Comparison of ENCODE assay signal across 8 cellular contexts in genomic region chr22:39076586-39077512, GRCh38. TPM values are rescaled to one million over a fixed set of nuclear protein-coding genes. Genes with fewer than 3 reads are reported as not detected.
DNase-seq lines count a peak whose midpoint lies in the region; ATAC-seq, FAIRE-seq and TF ChIP-seq lines count a peak whose summit lies in the region.
"Not testable (repeated sequence)": the region's sequence is repeated elsewhere in the genome, so short reads cannot be mapped to it uniquely, and the experiment has no call there.

Gene APOBEC3G (plus strand): TSS chr22:39077275. CDS start chr22:39077362, 87 bp downstream.

- H4K20me1 ChIP-seq in Karpas-422 (ENCODE audit: insufficient read depth, low read depth, low read length) = not testable (repeated sequence)

- WGBS in pancreas, 2 donors = 29 to 42% methylated on average over 13 to 23 of the region's 29 CpGs

- H3K4me3 ChIP-seq in Karpas-422 (ENCODE audit: low read length) (peak within 1 kb of the TSS; percentile 40; the same call in 1 of the 2 replicates), WI38 (ENCODE audit: low read depth, low read length) (peak within 1 kb of the TSS; percentile 59), brain microvascular endothelial cell (ENCODE audit: low read depth, low read length) (peak within 1 kb of the TSS; percentile 42), right atrium auricular region (peak within 1 kb of the TSS; percentile 31 to 49), pancreas (peak within 1 kb of the TSS in 2 of 4 donors; percentile 17 to 37)

- peak; percentile 78 for ATAC-seq in GM18502 (IDR thresholded peaks at IDR 0.05; ENCODE audit: poor library complexity, unreplicated experiment)
- peak; percentile 78 to 92 (median 89) for ATAC-seq in pancreas

- peak within 1 kb of the TSS; percentile 51 for H3K9ac ChIP-seq in Karpas-422 (ENCODE audit: low read length)

- DNase-seq in HCEC 1CT (peak; percentile 51), brain microvascular endothelial cell (peak; percentile 40), right atrium auricular region (ENCODE audit: low spot score) (peak; percentile 61), pancreas (peak in 3 of 6 donors; percentile 12 to 32 (median 27))
- DNase-seq in Karpas-422; ureter (ENCODE audit: low spot score): not testable (repeated sequence)

- H3K36me3 ChIP-seq in Karpas-422 (ENCODE audit: insufficient read depth, low read length); brain microvascular endothelial cell (replicated peaks); right atrium auricular region; pancreas: not testable (repeated sequence)

- H3K4me1 ChIP-seq in Karpas-422 (ENCODE audit: low read length) = peaks cover 16% of the 10 kb centered on the region
- H3K4me1 ChIP-seq in right atrium auricular region, pancreas: not testable (repeated sequence)

- H3K27me3 ChIP-seq in Karpas-422 (ENCODE audit: low read length); brain microvascular endothelial cell (replicated peaks); right atrium auricular region; pancreas: not testable (repeated sequence)

- H3K9me2 ChIP-seq in Karpas-422 (replicated peaks; ENCODE audit: insufficient read depth, low read length) = not testable (repeated sequence)

- not testable (repeated sequence) for H3K79me2 ChIP-seq in Karpas-422 (ENCODE audit: low read length)

- peak; percentile 97 for FAIRE-seq in pancreas (lab: Jason Lieb, UNC)

- not testable (repeated sequence) for H3K27ac ChIP-seq in Karpas-422 (ENCODE audit: low read length); brain microvascular endothelial cell
- H3K27ac ChIP-seq in right atrium auricular region (peak within 1 kb of the TSS; percentile 52 to 54), pancreas (peak within 1 kb of the TSS in 3 of 4 donors; percentile 28 to 64 (median 58))

- not testable (repeated sequence) for H3K9me3 ChIP-seq in Karpas-422 (ENCODE audit: low read length); right atrium auricular region; pancreas

- in situ Hi-C loops in brain microvascular endothelial cell (cut with HindIII; ENCODE audit: low pct_ligation_motif_present, low sequenced_read_pairs) = not testable (repeated sequence)

- peak within 1 kb of the TSS; percentile 62; the same call in 1 of the 2 replicates for H2AFZ ChIP-seq in Karpas-422 (ENCODE audit: low read length)

- H3K4me2 ChIP-seq in Karpas-422 (ENCODE audit: low read depth, low read length, poor library complexity, severe bottlenecking) = peak within 1 kb of the TSS; percentile 20

- intact Hi-C loops in pancreas (cut with DNase I) = not testable (repeated sequence)

- TF ChIP-seq CTCF in WI38 (IDR thresholded peaks at IDR 0.05; ENCODE audit: low read depth, low read length); brain microvascular endothelial cell (IDR thresholded peaks at IDR 0.05; ENCODE audit: low read depth, low read length, missing control alignments); right atrium auricular region (IDR thresholded peaks at IDR 0.05); pancreas (IDR thresholded peaks at IDR 0.05): not testable (repeated sequence)

RNA-seq across cellular contexts. Expression of gene APOBEC3G, which starts in this region (rescaled TPM):
- 6.0 and 6.5 TPM in 2 replicates for total RNA-seq in Karpas-422 (2014; rRNA removed; shearing (Covaris generic); ENCODE audit: low replicate concordance)
- total RNA-seq in right atrium auricular region = 1 to 10 TPM; 2.5 to 3.2 TPM
- 1 to 10 TPM in 5 of 6 donors, under 1 TPM in 1; 0.94 to 5.3 (median 2.5) TPM for total RNA-seq in pancreas
- polyA plus RNA-seq in pancreas = 1 to 10 TPM; 2.7 to 4.4 TPM
- total RNA-seq in ureter = 27.8 TPM
